ENCODE assay signal across 1 cellular context in genomic region chr4:165378763-165379631, GRCh38.
A peak's percentile ranks its signal among the peaks of the same experiment; 100 is the strongest.
TF ChIP-seq lines count a peak whose summit lies in the region.

Gene CPE, plus strand, starts transcription at chr4:165379008. Its CDS starts 214 bp downstream, at chr4:165379222.

TF ChIP-seq in HepG2, 621 proteins besides CTCF, POLR2A, EP300 and RAD21 (continued from another document and continues in another):
- peak; percentile 26; the same call in 1 of the 2 replicates for TF ChIP-seq SKIL (CRISPR knock-in tag; IDR thresholded peaks at IDR 0.05; ENCODE audit: borderline replicate concordance)
- TF ChIP-seq KDM5A (IDR thresholded peaks at IDR 0.05; ENCODE audit: borderline replicate concordance, low read length), result no peak
- TF ChIP-seq ZMAT3 (CRISPR knock-in tag; conservative IDR thresholded peaks at IDR 0.05), result peak; percentile 91; the same call in 1 of the 2 replicates
- no peak for TF ChIP-seq NFYC (CRISPR knock-in tag; IDR thresholded peaks at IDR 0.05)
- TF ChIP-seq, protein P1, sequence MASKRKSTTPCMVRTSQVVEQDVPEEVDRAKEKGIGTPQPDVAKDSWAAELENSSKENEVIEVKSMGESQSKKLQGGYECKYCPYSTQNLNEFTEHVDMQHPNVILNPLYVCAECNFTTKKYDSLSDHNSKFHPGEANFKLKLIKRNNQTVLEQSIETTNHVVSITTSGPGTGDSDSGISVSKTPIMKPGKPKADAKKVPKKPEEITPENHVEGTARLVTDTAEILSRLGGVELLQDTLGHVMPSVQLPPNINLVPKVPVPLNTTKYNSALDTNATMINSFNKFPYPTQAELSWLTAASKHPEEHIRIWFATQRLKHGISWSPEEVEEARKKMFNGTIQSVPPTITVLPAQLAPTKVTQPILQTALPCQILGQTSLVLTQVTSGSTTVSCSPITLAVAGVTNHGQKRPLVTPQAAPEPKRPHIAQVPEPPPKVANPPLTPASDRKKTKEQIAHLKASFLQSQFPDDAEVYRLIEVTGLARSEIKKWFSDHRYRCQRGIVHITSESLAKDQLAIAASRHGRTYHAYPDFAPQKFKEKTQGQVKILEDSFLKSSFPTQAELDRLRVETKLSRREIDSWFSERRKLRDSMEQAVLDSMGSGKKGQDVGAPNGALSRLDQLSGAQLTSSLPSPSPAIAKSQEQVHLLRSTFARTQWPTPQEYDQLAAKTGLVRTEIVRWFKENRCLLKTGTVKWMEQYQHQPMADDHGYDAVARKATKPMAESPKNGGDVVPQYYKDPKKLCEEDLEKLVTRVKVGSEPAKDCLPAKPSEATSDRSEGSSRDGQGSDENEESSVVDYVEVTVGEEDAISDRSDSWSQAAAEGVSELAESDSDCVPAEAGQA (IDR thresholded peaks at IDR 0.05; ENCODE audit: low read depth), result peak; percentile 73; the same call in 1 of the 2 replicates
- TF ChIP-seq, protein P1 (CRISPR knock-in tag; IDR thresholded peaks at IDR 0.05; ENCODE audit: borderline replicate concordance), result 0 out of 2 replicates have a peak, but pooled peaks have one; percentile 63
- peak; percentile 47; the same call in 1 of the 2 replicates for TF ChIP-seq YEATS2 (CRISPR knock-in tag; IDR thresholded peaks at IDR 0.05; ENCODE audit: borderline replicate concordance)
- TF ChIP-seq ZNF766 (CRISPR knock-in tag; IDR thresholded peaks at IDR 0.05; ENCODE audit: borderline replicate concordance), result peak; percentile 89; the same call in 1 of the 2 replicates
- no peak for TF ChIP-seq U2AF2 (IDR thresholded peaks at IDR 0.05; ENCODE audit: low read depth, low read length)
- TF ChIP-seq GATA4 (IDR thresholded peaks at IDR 0.05; ENCODE audit: borderline replicate concordance, low read depth), result 0 out of 2 replicates have a peak, but pooled peaks have one; percentile 33
- TF ChIP-seq, protein P2, sequence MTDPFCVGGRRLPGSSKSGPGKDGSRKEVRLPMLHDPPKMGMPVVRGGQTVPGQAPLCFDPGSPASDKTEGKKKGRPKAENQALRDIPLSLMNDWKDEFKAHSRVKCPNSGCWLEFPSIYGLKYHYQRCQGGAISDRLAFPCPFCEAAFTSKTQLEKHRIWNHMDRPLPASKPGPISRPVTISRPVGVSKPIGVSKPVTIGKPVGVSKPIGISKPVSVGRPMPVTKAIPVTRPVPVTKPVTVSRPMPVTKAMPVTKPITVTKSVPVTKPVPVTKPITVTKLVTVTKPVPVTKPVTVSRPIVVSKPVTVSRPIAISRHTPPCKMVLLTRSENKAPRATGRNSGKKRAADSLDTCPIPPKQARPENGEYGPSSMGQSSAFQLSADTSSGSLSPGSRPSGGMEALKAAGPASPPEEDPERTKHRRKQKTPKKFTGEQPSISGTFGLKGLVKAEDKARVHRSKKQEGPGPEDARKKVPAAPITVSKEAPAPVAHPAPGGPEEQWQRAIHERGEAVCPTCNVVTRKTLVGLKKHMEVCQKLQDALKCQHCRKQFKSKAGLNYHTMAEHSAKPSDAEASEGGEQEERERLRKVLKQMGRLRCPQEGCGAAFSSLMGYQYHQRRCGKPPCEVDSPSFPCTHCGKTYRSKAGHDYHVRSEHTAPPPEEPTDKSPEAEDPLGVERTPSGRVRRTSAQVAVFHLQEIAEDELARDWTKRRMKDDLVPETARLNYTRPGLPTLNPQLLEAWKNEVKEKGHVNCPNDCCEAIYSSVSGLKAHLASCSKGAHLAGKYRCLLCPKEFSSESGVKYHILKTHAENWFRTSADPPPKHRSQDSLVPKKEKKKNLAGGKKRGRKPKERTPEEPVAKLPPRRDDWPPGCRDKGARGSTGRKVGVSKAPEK (CRISPR knock-in tag; IDR thresholded peaks at IDR 0.05; ENCODE audit: borderline replicate concordance), result no peak
- TF ChIP-seq, protein P3, sequence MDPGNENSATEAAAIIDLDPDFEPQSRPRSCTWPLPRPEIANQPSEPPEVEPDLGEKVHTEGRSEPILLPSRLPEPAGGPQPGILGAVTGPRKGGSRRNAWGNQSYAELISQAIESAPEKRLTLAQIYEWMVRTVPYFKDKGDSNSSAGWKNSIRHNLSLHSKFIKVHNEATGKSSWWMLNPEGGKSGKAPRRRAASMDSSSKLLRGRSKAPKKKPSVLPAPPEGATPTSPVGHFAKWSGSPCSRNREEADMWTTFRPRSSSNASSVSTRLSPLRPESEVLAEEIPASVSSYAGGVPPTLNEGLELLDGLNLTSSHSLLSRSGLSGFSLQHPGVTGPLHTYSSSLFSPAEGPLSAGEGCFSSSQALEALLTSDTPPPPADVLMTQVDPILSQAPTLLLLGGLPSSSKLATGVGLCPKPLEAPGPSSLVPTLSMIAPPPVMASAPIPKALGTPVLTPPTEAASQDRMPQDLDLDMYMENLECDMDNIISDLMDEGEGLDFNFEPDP (CRISPR knock-in tag; conservative IDR thresholded peaks at IDR 0.05), result peak; percentile 97; the same call in 1 of the 2 replicates
- TF ChIP-seq ZNF552 (CRISPR knock-in tag; IDR thresholded peaks at IDR 0.05; ENCODE audit: borderline replicate concordance), result 0 out of 2 replicates have a peak, but pooled peaks have one; percentile 32
- TF ChIP-seq ZNF263 (CRISPR knock-in tag; IDR thresholded peaks at IDR 0.05), result no peak; the same call in 1 of the 2 replicates
- TF ChIP-seq ZMYM3 (CRISPR knock-in tag; IDR thresholded peaks at IDR 0.05), result peak; percentile 86; the same call in 1 of the 2 replicates
- peak; percentile 98 for TF ChIP-seq TAF1 (CRISPR knock-in tag; IDR thresholded peaks at IDR 0.05)
- no peak for TF ChIP-seq TCF7L2 (IDR thresholded peaks at IDR 0.05; ENCODE audit: low read depth, low read length)
- no peak; the same call in 1 of the 2 replicates for TF ChIP-seq ZNF790 (CRISPR knock-in tag; IDR thresholded peaks at IDR 0.05; ENCODE audit: borderline replicate concordance)
- no peak; the same call in 1 of the 2 replicates for TF ChIP-seq MAFF (IDR thresholded peaks at IDR 0.05; ENCODE audit: low read depth, low read length)
- TF ChIP-seq ISX (CRISPR knock-in tag; conservative IDR thresholded peaks at IDR 0.05), result no peak
- peak; percentile 89 for TF ChIP-seq ZNF607 (CRISPR knock-in tag; IDR thresholded peaks at IDR 0.05; ENCODE audit: borderline replicate concordance)
- TF ChIP-seq TBX2 (CRISPR knock-in tag; IDR thresholded peaks at IDR 0.05; ENCODE audit: borderline replicate concordance), result peak; percentile 89
- TF ChIP-seq CCDC6 (CRISPR knock-in tag; IDR thresholded peaks at IDR 0.05), result peak; percentile 93
- TF ChIP-seq KMT2B (CRISPR knock-in tag; IDR thresholded peaks at IDR 0.05), result peak; percentile 89
- TF ChIP-seq ZSCAN30 (CRISPR knock-in tag; IDR thresholded peaks at IDR 0.05), result no peak
- TF ChIP-seq CENPX (CRISPR knock-in tag; IDR thresholded peaks at IDR 0.05), result no peak
- peak; percentile 64; the same call in 1 of the 2 replicates for TF ChIP-seq ZNF547 (CRISPR knock-in tag; IDR thresholded peaks at IDR 0.05)
- peak; percentile 59; the same call in 1 of the 2 replicates for TF ChIP-seq ZSCAN9 (CRISPR knock-in tag; IDR thresholded peaks at IDR 0.05; ENCODE audit: borderline replicate concordance)
- no peak for TF ChIP-seq ZNF367 (CRISPR knock-in tag; IDR thresholded peaks at IDR 0.05; ENCODE audit: borderline replicate concordance)
- TF ChIP-seq ARID4A (CRISPR knock-in tag; IDR thresholded peaks at IDR 0.05; ENCODE audit: borderline replicate concordance), result peak; percentile 89
- TF ChIP-seq HOXA9 (CRISPR knock-in tag; IDR thresholded peaks at IDR 0.05; ENCODE audit: borderline replicate concordance), result peak; percentile 80; the same call in 1 of the 2 replicates
- TF ChIP-seq PAX8 (CRISPR knock-in tag; IDR thresholded peaks at IDR 0.05; ENCODE audit: borderline replicate concordance), result no peak
- peak; percentile 26; the same call in 1 of the 2 replicates for TF ChIP-seq SP4 (CRISPR knock-in tag; IDR thresholded peaks at IDR 0.05)
- TF ChIP-seq REPIN1 (CRISPR knock-in tag; IDR thresholded peaks at IDR 0.05; ENCODE audit: borderline replicate concordance, low read depth), result peak; percentile 88; the same call in 1 of the 2 replicates
- 0 out of 2 replicates have a peak, but pooled peaks have one; percentile 35 for TF ChIP-seq GZF1 (CRISPR knock-in tag; IDR thresholded peaks at IDR 0.05)
- no peak for TF ChIP-seq ZNF260 (CRISPR knock-in tag; IDR thresholded peaks at IDR 0.05; ENCODE audit: borderline replicate concordance, low read depth)
- TF ChIP-seq, protein P4, sequence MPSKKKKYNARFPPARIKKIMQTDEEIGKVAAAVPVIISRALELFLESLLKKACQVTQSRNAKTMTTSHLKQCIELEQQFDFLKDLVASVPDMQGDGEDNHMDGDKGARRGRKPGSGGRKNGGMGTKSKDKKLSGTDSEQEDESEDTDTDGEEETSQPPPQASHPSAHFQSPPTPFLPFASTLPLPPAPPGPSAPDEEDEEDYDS (CRISPR knock-in tag; IDR thresholded peaks at IDR 0.05), result peak; percentile 83
- peak; percentile 92 for TF ChIP-seq ARNT2 (CRISPR knock-in tag; IDR thresholded peaks at IDR 0.05; ENCODE audit: low read depth)
- TF ChIP-seq POGZ (CRISPR knock-in tag; IDR thresholded peaks at IDR 0.05), result peak; percentile 94
- 0 out of 2 replicates have a peak, but pooled peaks have one; percentile 13 for TF ChIP-seq ZNF776 (CRISPR knock-in tag; IDR thresholded peaks at IDR 0.05)
- TF ChIP-seq GTF2F1 (IDR thresholded peaks at IDR 0.05; ENCODE audit: low read length), result 0 out of 2 replicates have a peak, but pooled peaks have one; percentile 34
- TF ChIP-seq, protein P5, sequence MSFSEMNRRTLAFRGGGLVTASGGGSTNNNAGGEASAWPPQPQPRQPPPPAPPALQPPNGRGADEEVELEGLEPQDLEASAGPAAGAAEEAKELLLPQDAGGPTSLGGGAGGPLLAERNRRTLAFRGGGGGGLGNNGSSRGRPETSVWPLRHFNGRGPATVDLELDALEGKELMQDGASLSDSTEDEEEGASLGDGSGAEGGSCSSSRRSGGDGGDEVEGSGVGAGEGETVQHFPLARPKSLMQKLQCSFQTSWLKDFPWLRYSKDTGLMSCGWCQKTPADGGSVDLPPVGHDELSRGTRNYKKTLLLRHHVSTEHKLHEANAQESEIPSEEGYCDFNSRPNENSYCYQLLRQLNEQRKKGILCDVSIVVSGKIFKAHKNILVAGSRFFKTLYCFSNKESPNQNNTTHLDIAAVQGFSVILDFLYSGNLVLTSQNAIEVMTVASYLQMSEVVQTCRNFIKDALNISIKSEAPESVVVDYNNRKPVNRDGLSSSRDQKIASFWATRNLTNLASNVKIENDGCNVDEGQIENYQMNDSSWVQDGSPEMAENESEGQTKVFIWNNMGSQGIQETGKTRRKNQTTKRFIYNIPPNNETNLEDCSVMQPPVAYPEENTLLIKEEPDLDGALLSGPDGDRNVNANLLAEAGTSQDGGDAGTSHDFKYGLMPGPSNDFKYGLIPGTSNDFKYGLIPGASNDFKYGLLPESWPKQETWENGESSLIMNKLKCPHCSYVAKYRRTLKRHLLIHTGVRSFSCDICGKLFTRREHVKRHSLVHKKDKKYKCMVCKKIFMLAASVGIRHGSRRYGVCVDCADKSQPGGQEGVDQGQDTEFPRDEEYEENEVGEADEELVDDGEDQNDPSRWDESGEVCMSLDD (CRISPR knock-in tag; IDR thresholded peaks at IDR 0.05; ENCODE audit: borderline replicate concordance), result no peak
- TF ChIP-seq GABPA (IDR thresholded peaks at IDR 0.05; ENCODE audit: low read depth, low read length), result no peak
- no peak for TF ChIP-seq GABPA (CRISPR knock-in tag; IDR thresholded peaks at IDR 0.05; ENCODE audit: low read depth)
